22 cellular contexts compared by ENCODE assay signal in the genomic region with DNA sequence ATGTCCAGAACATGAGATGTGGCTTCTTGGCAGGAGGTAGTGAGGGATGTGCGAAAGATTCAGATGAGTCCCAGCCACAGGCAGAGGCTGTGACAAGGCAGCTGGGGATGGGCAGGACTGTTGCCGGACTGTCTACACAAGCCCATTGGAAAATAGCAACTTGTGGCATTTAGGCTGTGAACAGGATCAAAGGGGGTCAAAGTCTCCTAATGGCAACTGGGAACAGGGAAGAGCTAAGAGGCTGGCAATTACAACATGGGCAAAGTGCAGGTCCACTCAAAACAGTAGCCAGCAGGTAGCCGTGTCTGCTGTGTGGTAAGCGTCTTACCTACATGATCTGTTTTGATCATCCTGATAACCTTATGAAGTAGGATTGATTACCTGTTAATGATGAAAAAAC.
"Had no signal": no experiment of that assay in that cellular context is flagged by ENCODE, and none has a peak within 500 bp of the region (broad histone marks: within the 10 kb centered on the region; RNA-seq: fewer than 3 reads in every experiment).

No MANE protein-coding gene starts in this region.

- DNase-seq: central memory CD4-positive, alpha-beta T cell; effector CD4-positive, alpha-beta T cell; head of caudate nucleus; hippocampal formation; left cardiac atrium; left ventricle myocardium inferior; lower lobe of right lung; natural killer cell; pancreas; sigmoid colon; stimulated activated naive CD4-positive, alpha-beta T cell; stimulated activated naive CD8-positive, alpha-beta T cell treated with anti-CD3 and anti-CD28 coated beads, Interleukin-15, amount 100 ng/mL, for 72 hours; thyroid gland; trophoblast cell had no signal

- H3K27me3 ChIP-seq: pancreas, sigmoid colon, thyroid gland had no signal

- H3K4me3 Mint-ChIP-seq: natural killer cell; neural crest cell; stimulated activated naive CD8-positive, alpha-beta T cell treated with anti-CD3 and anti-CD28 coated beads, Interleukin-15, amount 100 ng/mL, for 72 hours had no signal

- H3K4me1 ChIP-seq: pancreas had no signal

- H3K9me3 Mint-ChIP-seq: natural killer cell; neural crest cell; stimulated activated naive CD8-positive, alpha-beta T cell treated with anti-CD3 and anti-CD28 coated beads, Interleukin-15, amount 100 ng/mL, for 72 hours had no signal

- H3K9me3 ChIP-seq: left ventricle myocardium inferior, lower lobe of right lung, neutrophil, pancreas, sigmoid colon, spleen, thyroid gland had no signal

- FAIRE-seq: colon, frontal cortex, islet of Langerhans, pancreas had no signal

- H3K4me1 Mint-ChIP-seq: natural killer cell; neural crest cell; stimulated activated naive CD8-positive, alpha-beta T cell treated with anti-CD3 and anti-CD28 coated beads, Interleukin-15, amount 100 ng/mL, for 72 hours had no signal

- H3K27ac ChIP-seq: dorsolateral prefrontal cortex, left ventricle myocardium inferior, lower lobe of right lung, neutrophil, pancreas, sigmoid colon, spleen, thyroid gland had no signal

- H3K4me3 ChIP-seq: dorsolateral prefrontal cortex, left ventricle myocardium inferior, lower lobe of right lung, pancreas, sigmoid colon, spleen, thyroid gland had no signal

- ATAC-seq: left cardiac atrium; lower lobe of right lung; natural killer cell; pancreas; stimulated activated naive CD8-positive, alpha-beta T cell treated with anti-CD3 and anti-CD28 coated beads, Interleukin-15, amount 100 ng/mL, for 72 hours had no signal

- H3K36me3 Mint-ChIP-seq: natural killer cell had no signal

- H3K36me3 ChIP-seq: left ventricle myocardium inferior, lower lobe of right lung, neutrophil, pancreas, sigmoid colon, spleen, thyroid gland had no signal

- H3K27ac Mint-ChIP-seq: natural killer cell; progenitor cell of endocrine pancreas; stimulated activated naive CD8-positive, alpha-beta T cell treated with anti-CD3 and anti-CD28 coated beads, Interleukin-15, amount 100 ng/mL, for 72 hours had no signal
